In genomic region chr17:1548032-1548431, GRCh38 we compare ENCODE assay signal across 17 cellular contexts. TPM values are rescaled to one million over a fixed set of nuclear protein-coding genes. Genes with fewer than 3 reads are reported as not detected.
A peak's percentile ranks its signal among the peaks of the same experiment; 100 is the strongest.
DNase-seq lines count a peak whose midpoint lies in the region; ATAC-seq and TF ChIP-seq lines count a peak whose summit lies in the region.
"Had no signal": no experiment of that assay in that cellular context is flagged by ENCODE, and none has a peak within 500 bp of the region (broad histone marks: within the 10 kb centered on the region; RNA-seq: fewer than 3 reads in every experiment).

No MANE protein-coding gene starts in this region.

- peaks cover 26% of the 10 kb centered on the region for H4K20me1 ChIP-seq in osteoblast (ENCODE audit: insufficient read depth, low read length)

- TF ChIP-seq CTCF in HFFc6 (IDR thresholded peaks at IDR 0.05) (no peak), chondrocyte (IDR thresholded peaks at IDR 0.05) (no peak), osteoblast (IDR thresholded peaks at IDR 0.05; ENCODE audit: extremely low read depth, low read depth, low read length) (no peak)

- DNase-seq in HFFc6 (no peak), T-helper 17 cell (no peak), chondrocyte (ENCODE audit: low spot score) (peak; percentile 85), osteoblast (ENCODE audit: insufficient read length, low spot score, missing footprints) (peak; percentile 46), substantia nigra (lab: John Stamatoyannopoulos, UW) (no peak)
- no peak for DNase-seq in effector memory CD8-positive, alpha-beta T cell
- DNase-seq in effector CD4-positive, alpha-beta T cell = no peak
- DNase-seq: CD4-positive, CD25-positive, alpha-beta regulatory T cell; CD8-positive, alpha-beta memory T cell; COR-L47; KG1 had no signal

- no peak overlapping the region for H3K4me3 Mint-ChIP-seq in HFFc6
- H3K4me3 Mint-ChIP-seq in T-helper 17 cell = no peak overlapping the region
- H3K4me3 Mint-ChIP-seq in chondrocyte (ENCODE audit: unreplicated experiment) = no peak overlapping the region
- no peak overlapping the region for H3K4me3 Mint-ChIP-seq in effector memory CD8-positive, alpha-beta T cell
- H3K4me3 Mint-ChIP-seq: B cell; CD4-positive, CD25-positive, alpha-beta regulatory T cell; CD8-positive, alpha-beta memory T cell; IgD-negative memory B cell had no signal

- no peaks in the 10 kb centered on the region for H3K27me3 ChIP-seq in osteoblast (ENCODE audit: insufficient read depth, low read length)
- H3K27me3 ChIP-seq: BLaER1 treated with 17β-estradiol and CSF1 and Interleukin-3, amounts not matched to agents 10 nM and 100 nM had no signal

- H3K9me3 Mint-ChIP-seq in HFFc6 = no peaks in the 10 kb centered on the region
- H3K9me3 Mint-ChIP-seq in chondrocyte (ENCODE audit: low read depth) = no peaks in the 10 kb centered on the region
- H3K9me3 Mint-ChIP-seq in effector memory CD8-positive, alpha-beta T cell = no peaks in the 10 kb centered on the region
- H3K9me3 Mint-ChIP-seq: CD4-positive, CD25-positive, alpha-beta regulatory T cell; CD8-positive, alpha-beta memory T cell; IgD-negative memory B cell had no signal

- no peak overlapping the region for H3K27ac ChIP-seq in osteoblast (ENCODE audit: low read depth, low read length)
- H3K27ac ChIP-seq in substantia nigra (ENCODE audit: low read depth, low read length, poor library complexity, severe bottlenecking) = no peak overlapping the region
- H3K27ac ChIP-seq: BLaER1 treated with 17β-estradiol and CSF1 and Interleukin-3, amounts not matched to agents 10 nM and 100 nM; HL-60 had no signal

- H3K4me1 Mint-ChIP-seq in HFFc6 (ENCODE audit: low read depth) = peaks cover 6% of the 10 kb centered on the region; the same call in 1 of the 2 replicates
- peaks cover 4% of the 10 kb centered on the region for H3K4me1 Mint-ChIP-seq in T-helper 17 cell
- H3K4me1 Mint-ChIP-seq in chondrocyte (ENCODE audit: low read depth) = peaks cover 7% of the 10 kb centered on the region
- peaks cover 4 to 6% of the 10 kb centered on the region in 2 donors for H3K4me1 Mint-ChIP-seq in effector memory CD8-positive, alpha-beta T cell (ENCODE audit: low read depth in 2 of 2)

- no peaks in the 10 kb centered on the region for H3K9me3 ChIP-seq in T-helper 17 cell (ENCODE audit: control insufficient read depth, low read length, poor library complexity, severe bottlenecking)
- no peaks in the 10 kb centered on the region for H3K9me3 ChIP-seq in osteoblast (ENCODE audit: low read depth, low read length)
- H3K9me3 ChIP-seq: BLaER1 treated with 17β-estradiol and CSF1 and Interleukin-3, amounts not matched to agents 10 nM and 100 nM; HAP-1 had no signal

- H3K36me3 Mint-ChIP-seq in HFFc6 (ENCODE audit: low read depth) (peaks cover 15% of the 10 kb centered on the region), T-helper 17 cell (ENCODE audit: low read depth) (peaks cover 6% of the 10 kb centered on the region), chondrocyte (ENCODE audit: low read depth) (peaks cover 27% of the 10 kb centered on the region)
- peaks cover 49% of the 10 kb centered on the region for H3K36me3 Mint-ChIP-seq in effector memory CD8-positive, alpha-beta T cell (ENCODE audit: insufficient read depth)

- no peak overlapping the region for H3K4me3 ChIP-seq in osteoblast (ENCODE audit: insufficient read depth, low read length)
- H3K4me3 ChIP-seq: BLaER1 treated with 17β-estradiol and CSF1 and Interleukin-3, amounts not matched to agents 10 nM and 100 nM; HAP-1 had no signal

- H2AFZ ChIP-seq in osteoblast (ENCODE audit: low read length) = no peak overlapping the region

- H3K27me3 Mint-ChIP-seq in HFFc6 (ENCODE audit: insufficient read depth) = no peaks in the 10 kb centered on the region
- no peaks in the 10 kb centered on the region for H3K27me3 Mint-ChIP-seq in T-helper 17 cell
- no peaks in the 10 kb centered on the region for H3K27me3 Mint-ChIP-seq in chondrocyte (ENCODE audit: low read depth)
- H3K27me3 Mint-ChIP-seq in effector memory CD8-positive, alpha-beta T cell = no peaks in the 10 kb centered on the region
- H3K27me3 Mint-ChIP-seq: B cell; CD4-positive, CD25-positive, alpha-beta regulatory T cell; IgD-negative memory B cell had no signal

- ATAC-seq in T-helper 17 cell (no peak), HG02571 (IDR thresholded peaks at IDR 0.05; ENCODE audit: unreplicated experiment) (no peak)
- ATAC-seq in effector memory CD8-positive, alpha-beta T cell (replicated peaks) = no peak

- no peak overlapping the region for H3K4me2 ChIP-seq in osteoblast (ENCODE audit: insufficient read depth, low read length)
- H3K4me2 ChIP-seq: BLaER1 treated with 17β-estradiol and CSF1 and Interleukin-3, amounts not matched to agents 10 nM and 100 nM had no signal

- H3K27ac Mint-ChIP-seq in HFFc6 (peak overlapping the region; percentile 14; the same call in 1 of the 2 replicates), T-helper 17 cell (peak overlapping the region; percentile 9), chondrocyte (ENCODE audit: unreplicated experiment) (no peak overlapping the region)
- no peak overlapping the region for H3K27ac Mint-ChIP-seq in effector memory CD8-positive, alpha-beta T cell
- H3K27ac Mint-ChIP-seq: B cell, IgD-negative memory B cell had no signal

- peaks cover 60% of the 10 kb centered on the region for H3K36me3 ChIP-seq in osteoblast (ENCODE audit: insufficient read depth, low read length)

- peaks cover 10% of the 10 kb centered on the region for H3K4me1 ChIP-seq in osteoblast (ENCODE audit: insufficient read depth, low read length)
- H3K4me1 ChIP-seq: HAP-1 had no signal

- peaks cover 14% of the 10 kb centered on the region for H3K79me2 ChIP-seq in osteoblast (ENCODE audit: insufficient read depth, low read length)

RNA-seq across cellular contexts. Expression of gene PITPNA, which starts 14.6 kb away (rescaled TPM):
- total RNA-seq in HFFc6 (2021; fragmentation: NEBNext Ultra II Directional; extraction: Animal tissue kit (Norgen Biotek cat#: 25700)) = 10 to 100 TPM; 59.5 to 75.9 (median 67.7) TPM
- 10 to 100 TPM; 41.6 to 48.0 TPM for total RNA-seq in T-helper 17 cell
- total RNA-seq in chondrocyte = 60.7 to 69.1 TPM (median 68.2 TPM) in 3 replicates
- total RNA-seq in osteoblast = 19.2 and 21.5 TPM in 2 replicates

RNA-seq across cellular contexts. Expression of gene INPP5K, which starts 31.6 kb away (rescaled TPM):
- 10 to 100 TPM; 18.2 to 23.5 (median 20.3) TPM for total RNA-seq in HFFc6 (2021; fragmentation: NEBNext Ultra II Directional; extraction: Animal tissue kit (Norgen Biotek cat#: 25700))
- total RNA-seq in T-helper 17 cell (100 to 1,000 TPM; 172 to 189 TPM), chondrocyte (30.2 to 35.3 TPM (median 34.3 TPM) in 3 replicates), osteoblast (40.4 and 51.4 TPM in 2 replicates)

RNA-seq across cellular contexts. Expression of gene MYO1C, which starts 55.5 kb away (rescaled TPM):
- 100 to 1,000 TPM; 310 to 400 (median 328) TPM for total RNA-seq in HFFc6 (2021; fragmentation: NEBNext Ultra II Directional; extraction: Animal tissue kit (Norgen Biotek cat#: 25700))
- 10 to 100 TPM; 29.5 to 43.1 TPM for total RNA-seq in T-helper 17 cell
- total RNA-seq in chondrocyte = 216 to 329 TPM (median 329 TPM) in 3 replicates
- total RNA-seq in osteoblast = 204 and 250 TPM in 2 replicates

Comparison
In these comparisons a context has a peak if more than half of its experiments do, and no peak if none do; other contexts are left out.
1. DNase-seq: peak in chondrocyte (single experiment) and osteoblast (single experiment); none in HFFc6 (single experiment), T-helper 17 cell (0 of 3), effector memory CD8-positive, alpha-beta T cell (0 of 3), substantia nigra (0 of 49) and effector CD4-positive, alpha-beta T cell (single experiment).
2. H3K27ac Mint-ChIP-seq: peak in HFFc6 (single experiment) and T-helper 17 cell (single experiment); none in chondrocyte (single experiment) and effector memory CD8-positive, alpha-beta T cell (0 of 2).